ENCODE assay signal across 15 cellular contexts in genomic region chr11:47130541-47130940, GRCh38. TPM values are rescaled to one million over a fixed set of nuclear protein-coding genes. Genes with fewer than 3 reads are reported as not detected.
DNase-seq lines count a peak whose midpoint lies in the region; ATAC-seq and TF ChIP-seq lines count a peak whose summit lies in the region.
"Had no signal": no experiment of that assay in that cellular context is flagged by ENCODE, and none has a peak within 500 bp of the region (broad histone marks: within the 10 kb centered on the region; RNA-seq: fewer than 3 reads in every experiment).

No MANE protein-coding gene starts in this region.

- H3K27ac ChIP-seq in GM23338 (ENCODE audit: low read depth): no peak overlapping the region
- H3K27ac ChIP-seq: KMS-11 had no signal

- no peak overlapping the region for H2AFZ ChIP-seq in GM23338

- H3K36me3 Mint-ChIP-seq in GM23338 (ENCODE audit: low read depth) (no peaks in the 10 kb centered on the region), neural crest cell (ENCODE audit: low read depth) (no peaks in the 10 kb centered on the region)
- no peaks in the 10 kb centered on the region for H3K36me3 Mint-ChIP-seq in activated CD4-positive, alpha-beta T cell treated with anti-CD3 and anti-CD28 coated beads for 36 hours (ENCODE audit: low read depth)
- H3K36me3 Mint-ChIP-seq: activated naive CD4-positive, alpha-beta T cell treated with anti-CD3 and anti-CD28 coated beads, Interleukin-2, amount 10 ng/mL, durations not matched to agents 7 days and 5 days; T-cell had no signal

- H3K27ac Mint-ChIP-seq in GM23338: no peak overlapping the region; the same call in 1 of the 2 replicates
- peak overlapping the region; percentile 64 for H3K27ac Mint-ChIP-seq in neural crest cell (ENCODE audit: unreplicated experiment)
- H3K27ac Mint-ChIP-seq in activated CD4-positive, alpha-beta T cell treated with anti-CD3 and anti-CD28 coated beads for 36 hours: no peak overlapping the region
- H3K27ac Mint-ChIP-seq: activated naive CD4-positive, alpha-beta T cell treated with anti-CD3 and anti-CD28 coated beads, Interleukin-2, amount 10 ng/mL, durations not matched to agents 7 days and 5 days; effector memory CD8-positive, alpha-beta T cell; T-cell had no signal

- H3K4me1 Mint-ChIP-seq in GM23338 (peaks cover 16% of the 10 kb centered on the region), neural crest cell (peaks cover 17% of the 10 kb centered on the region)
- H3K4me1 Mint-ChIP-seq in activated CD4-positive, alpha-beta T cell treated with anti-CD3 and anti-CD28 coated beads for 36 hours: no peaks in the 10 kb centered on the region
- H3K4me1 Mint-ChIP-seq: activated naive CD4-positive, alpha-beta T cell treated with anti-CD3 and anti-CD28 coated beads, Interleukin-2, amount 10 ng/mL, durations not matched to agents 7 days and 5 days; T-cell had no signal

- H3K4me3 Mint-ChIP-seq in GM23338: peak overlapping the region; percentile 1; the same call in 1 of the 3 replicates
- no peak overlapping the region for H3K4me3 Mint-ChIP-seq in neural crest cell
- H3K4me3 Mint-ChIP-seq in activated CD4-positive, alpha-beta T cell treated with anti-CD3 and anti-CD28 coated beads for 36 hours: no peak overlapping the region
- H3K4me3 Mint-ChIP-seq: activated naive CD4-positive, alpha-beta T cell treated with anti-CD3 and anti-CD28 coated beads, Interleukin-2, amount 10 ng/mL, durations not matched to agents 7 days and 5 days; effector memory CD8-positive, alpha-beta T cell; T-cell had no signal

- no peaks in the 10 kb centered on the region for H3K27me3 ChIP-seq in GM23338 (ENCODE audit: insufficient read depth)

- no peaks in the 10 kb centered on the region for H3K36me3 ChIP-seq in GM23338 (ENCODE audit: insufficient read depth)

- H4K20me1 ChIP-seq in GM23338 (replicated peaks; ENCODE audit: insufficient read depth): no peaks in the 10 kb centered on the region; the same call in 1 of the 2 replicates

- H3K9me2 ChIP-seq in GM23338 (ENCODE audit: insufficient read depth): no peaks in the 10 kb centered on the region

- ATAC-seq in GM23338: peak; percentile 90
- ATAC-seq in activated CD4-positive, alpha-beta T cell treated with anti-CD3 and anti-CD28 coated beads for 36 hours: no peak
- no peak for ATAC-seq in HG03442 (IDR thresholded peaks at IDR 0.05; ENCODE audit: unreplicated experiment)
- ATAC-seq: effector memory CD8-positive, alpha-beta T cell; T-cell had no signal

- H3K79me2 ChIP-seq in GM23338 (replicated peaks; ENCODE audit: insufficient read depth): no peaks in the 10 kb centered on the region

- CTCF ChIA-PET in activated CD4-positive, alpha-beta T cell treated with anti-CD3 and anti-CD28 coated beads for 36 hours (lab: Charles Lee): interaction anchor here (0.7 to 1.4 kb wide), 4 partner anchors 12 to 216 kb away, joined by 3 to 4 read pairs (median 4); no protein-coding TSS in a partner anchor

- DNase-seq in GM23338 (ENCODE audit: low spot score): peak; percentile 52
- peak; percentile 44 to 63 for DNase-seq in NCI-H1930 (lab: John Stamatoyannopoulos, UW)
- DNase-seq in SHP77 treated with DMSO at 0.1 percent for 48 hours (lab: John Stamatoyannopoulos, UW): peak; percentile 81
- DNase-seq in neural crest cell (ENCODE audit: low read depth, low spot score): no peak
- DNase-seq in activated CD4-positive, alpha-beta T cell treated with anti-CD3 and anti-CD28 coated beads for 36 hours: no peak
- DNase-seq in NCI-H524 (lab: John Stamatoyannopoulos, UW): no peak
- no peak for DNase-seq in activated CD4-positive, alpha-beta T cell treated with anti-CD3 and anti-CD28 coated beads for 48 hours
- DNase-seq: activated naive CD4-positive, alpha-beta T cell treated with anti-CD3 and anti-CD28 coated beads, Interleukin-2, amount 10 ng/mL, durations not matched to agents 7 days and 5 days; AML-193; effector memory CD8-positive, alpha-beta T cell; posterior cingulate gyrus; T-cell had no signal

- H3F3A ChIP-seq in GM23338 (replicated peaks; ENCODE audit: low read depth): no peaks in the 10 kb centered on the region

- H3K4me3 ChIP-seq in GM23338: no peak overlapping the region

- TF ChIP-seq CTCF in GM23338 (conservative IDR thresholded peaks at IDR 0.05; ENCODE audit: low read depth in 2 of 2): no peak
- no peak for TF ChIP-seq CTCF in neural crest cell (conservative IDR thresholded peaks at IDR 0.05)

- POLR2A ChIA-PET in activated CD4-positive, alpha-beta T cell treated with anti-CD3 and anti-CD28 coated beads for 36 hours (lab: Charles Lee): no interaction called here

- H3K9me3 Mint-ChIP-seq in GM23338 (no peaks in the 10 kb centered on the region), neural crest cell (no peaks in the 10 kb centered on the region)
- H3K9me3 Mint-ChIP-seq in activated CD4-positive, alpha-beta T cell treated with anti-CD3 and anti-CD28 coated beads for 36 hours (ENCODE audit: low read depth): no peaks in the 10 kb centered on the region
- H3K9me3 Mint-ChIP-seq: activated naive CD4-positive, alpha-beta T cell treated with anti-CD3 and anti-CD28 coated beads, Interleukin-2, amount 10 ng/mL, durations not matched to agents 7 days and 5 days; effector memory CD8-positive, alpha-beta T cell; T-cell had no signal

- peaks cover 22% of the 10 kb centered on the region for H3K4me1 ChIP-seq in GM23338 (ENCODE audit: insufficient read depth)

- H3K27me3 Mint-ChIP-seq in GM23338 (ENCODE audit: insufficient read depth, low read depth, poor library complexity) (peaks cover 3% of the 10 kb centered on the region), neural crest cell (ENCODE audit: low read depth) (no peaks in the 10 kb centered on the region)
- H3K27me3 Mint-ChIP-seq in activated CD4-positive, alpha-beta T cell treated with anti-CD3 and anti-CD28 coated beads for 36 hours: no peaks in the 10 kb centered on the region
- H3K27me3 Mint-ChIP-seq: effector memory CD8-positive, alpha-beta T cell; T-cell had no signal

- intact Hi-C loops in activated CD4-positive, alpha-beta T cell treated with anti-CD3 and anti-CD28 coated beads for 36 hours (cut with DNase I, micrococcal nuclease): no loop called here

- H3K4me2 ChIP-seq in GM23338: peak overlapping the region; percentile 71
- H3K4me2 ChIP-seq: KMS-11 had no signal

TF ChIP-seq in GM23338, 12 proteins besides CTCF, POLR2A, EP300 and RAD21 (continues in another document):
- TF ChIP-seq EZH2phosphoT487 (IDR thresholded peaks at IDR 0.05; ENCODE audit: unreplicated experiment) (no peak), CREB1 (CRISPR knock-in tag; IDR thresholded peaks at IDR 0.05; ENCODE audit: low read depth) (peak; percentile 42; the same call in 1 of the 2 replicates)

RNA-seq across cellular contexts. Expression of gene ARFGAP2, which starts 46.1 kb away (rescaled TPM):
- total RNA-seq in GM23338 (2014; rRNA removed; shearing (Covaris generic)): 111 and 122 TPM in 2 replicates
- 24.2 and 25.6 TPM in 2 replicates for polyA plus RNA-seq in GM23338 (2016; fragmentation: Nextera tagmentation; extraction: Ambion mirVana)
- total RNA-seq in neural crest cell: 108 and 110 TPM in 2 replicates
- total RNA-seq in activated CD4-positive, alpha-beta T cell treated with anti-CD3 and anti-CD28 coated beads for 36 hours: 10 to 100 TPM; 74.9 to 76.5 TPM

RNA-seq across cellular contexts. Expression of gene PACSIN3, which starts 55.7 kb away (rescaled TPM):
- 66.5 and 72.1 TPM in 2 replicates for total RNA-seq in GM23338 (2014; rRNA removed; shearing (Covaris generic))
- 38.8 and 39.6 TPM in 2 replicates for polyA plus RNA-seq in GM23338 (2016; fragmentation: Nextera tagmentation; extraction: Ambion mirVana)
- total RNA-seq in neural crest cell: 56.4 and 57.0 TPM in 2 replicates
- total RNA-seq in activated CD4-positive, alpha-beta T cell treated with anti-CD3 and anti-CD28 coated beads for 36 hours: 1 to 10 TPM; 4.1 to 5.9 TPM
- total RNA-seq: mononuclear cell had no signal

Comparison
In these comparisons a context has a peak if more than half of its experiments do, and no peak if none do; other contexts are left out.
1. DNase-seq: peak in GM23338 (single experiment), NCI-H1930 (2 of 2) and SHP77 treated with DMSO at 0.1 percent for 48 hours (single experiment); none in neural crest cell (single experiment), activated CD4-positive, alpha-beta T cell treated with anti-CD3 and anti-CD28 coated beads for 36 hours (single experiment), NCI-H524 (0 of 2) and activated CD4-positive, alpha-beta T cell treated with anti-CD3 and anti-CD28 coated beads for 48 hours (single experiment).